Comparison of ENCODE assay signal across 15 cellular contexts in genomic region chrX:130857207-130857606, GRCh38. TPM values are rescaled to one million over a fixed set of nuclear protein-coding genes. Genes with fewer than 3 reads are reported as not detected.
DNase-seq lines count a peak whose midpoint lies in the region; ATAC-seq, FAIRE-seq and TF ChIP-seq lines count a peak whose summit lies in the region.
"Had no signal": no experiment of that assay in that cellular context is flagged by ENCODE, and none has a peak within 500 bp of the region (broad histone marks: within the 10 kb centered on the region; RNA-seq: fewer than 3 reads in every experiment).

No MANE protein-coding gene starts in this region.

- TF ChIP-seq POLR2A in body of pancreas (IDR thresholded peaks at IDR 0.05) = no peak

- no peaks in the 10 kb centered on the region for H3K27me3 ChIP-seq in body of pancreas
- H3K27me3 ChIP-seq: ovary, tibial artery had no signal

- no peaks in the 10 kb centered on the region for H3K9me3 ChIP-seq in body of pancreas
- H3K9me3 ChIP-seq: lower lobe of right lung, ovary, tibial artery had no signal

- no peak overlapping the region for H3K27ac ChIP-seq in body of pancreas
- H3K27ac ChIP-seq: lower lobe of right lung, ovary, tibial artery, VCaP had no signal

- DNase-seq in GM19239 (ENCODE audit: insufficient read length, low spot score) = no peak
- no peak for DNase-seq in body of pancreas
- no peak for DNase-seq in activated effector memory CD4-positive, alpha-beta T cell treated with anti-CD3 and anti-CD28 coated beads, Interleukin-2, amount 50 U/mL, for 16 hours
- DNase-seq in DMS 273 (lab: John Stamatoyannopoulos, UW; ENCODE audit: unreplicated experiment) = no peak
- no peak for DNase-seq in retina
- DNase-seq: CD8-positive, alpha-beta memory T cell; lower lobe of right lung; NCI-H2171 treated with DMSO at 0.1 percent for 48 hours; ovary; stimulated activated CD4-positive, alpha-beta T cell treated with anti-CD3 and anti-CD28 coated beads, Interleukin-4, amount 100 ng/mL, for 4 hours; tibial artery had no signal

- TF ChIP-seq CTCF in body of pancreas (IDR thresholded peaks at IDR 0.05) = no peak

- H3K4me1 ChIP-seq in body of pancreas = no peaks in the 10 kb centered on the region
- H3K4me1 ChIP-seq: lower lobe of right lung, tibial artery had no signal

- intact Hi-C loops in body of pancreas (cut with DNase I) = no loop called here

- FAIRE-seq in GM19239 (lab: Jason Lieb, UNC) = peak; percentile 94

- H3K4me3 ChIP-seq in body of pancreas = no peak overlapping the region
- H3K4me3 ChIP-seq: lower lobe of right lung, ovary, tibial artery had no signal

- no peaks in the 10 kb centered on the region for H3K36me3 ChIP-seq in body of pancreas (replicated peaks in 1 of 2; ENCODE audit: insufficient read depth in 1 of 2, low read depth in 2 of 2)
- H3K36me3 ChIP-seq: lower lobe of right lung, ovary, tibial artery had no signal

- ATAC-seq in GM18502 (IDR thresholded peaks at IDR 0.05; ENCODE audit: poor library complexity, unreplicated experiment) (peak; percentile 97), HG02642 (IDR thresholded peaks at IDR 0.05; ENCODE audit: poor library complexity, unreplicated experiment) (peak; percentile 97), HG03439 (IDR thresholded peaks at IDR 0.05; ENCODE audit: unreplicated experiment) (peak; percentile 97), body of pancreas (no peak)
- ATAC-seq: lower lobe of right lung had no signal

- WGBS in body of pancreas, 2 donors = 84 to 94% methylated on average over 1 of the region's 1 CpG

RNA-seq across cellular contexts. Expression of gene ENOX2, which starts 45.8 kb away (rescaled TPM):
- total RNA-seq in body of pancreas = 1 to 10 TPM; 7.9 to 9.1 TPM
